Comparison of ENCODE assay signal across 1 cellular context in the genomic region with DNA sequence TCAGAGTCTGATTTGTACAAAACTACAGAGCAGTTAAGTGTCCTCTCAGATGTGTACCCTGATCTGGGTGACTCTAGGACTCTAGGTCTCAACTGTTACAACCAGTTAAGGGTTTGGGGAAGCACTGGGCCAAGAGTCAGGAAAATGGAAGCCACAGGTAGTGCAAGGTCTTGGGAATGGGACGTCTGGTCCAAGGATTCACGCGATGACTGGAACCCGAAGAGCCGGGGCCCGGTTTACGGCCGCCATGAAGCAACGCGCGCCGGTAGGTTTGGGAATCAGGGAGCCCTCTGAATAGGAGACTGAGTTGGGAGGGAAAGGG.
TF ChIP-seq lines count a peak whose summit lies in the region.

No MANE protein-coding gene starts in this region.

TF ChIP-seq in HEK293, 187 proteins besides CTCF, POLR2A, EP300 and RAD21 (continued from another document):
- TF ChIP-seq, protein P1, sequence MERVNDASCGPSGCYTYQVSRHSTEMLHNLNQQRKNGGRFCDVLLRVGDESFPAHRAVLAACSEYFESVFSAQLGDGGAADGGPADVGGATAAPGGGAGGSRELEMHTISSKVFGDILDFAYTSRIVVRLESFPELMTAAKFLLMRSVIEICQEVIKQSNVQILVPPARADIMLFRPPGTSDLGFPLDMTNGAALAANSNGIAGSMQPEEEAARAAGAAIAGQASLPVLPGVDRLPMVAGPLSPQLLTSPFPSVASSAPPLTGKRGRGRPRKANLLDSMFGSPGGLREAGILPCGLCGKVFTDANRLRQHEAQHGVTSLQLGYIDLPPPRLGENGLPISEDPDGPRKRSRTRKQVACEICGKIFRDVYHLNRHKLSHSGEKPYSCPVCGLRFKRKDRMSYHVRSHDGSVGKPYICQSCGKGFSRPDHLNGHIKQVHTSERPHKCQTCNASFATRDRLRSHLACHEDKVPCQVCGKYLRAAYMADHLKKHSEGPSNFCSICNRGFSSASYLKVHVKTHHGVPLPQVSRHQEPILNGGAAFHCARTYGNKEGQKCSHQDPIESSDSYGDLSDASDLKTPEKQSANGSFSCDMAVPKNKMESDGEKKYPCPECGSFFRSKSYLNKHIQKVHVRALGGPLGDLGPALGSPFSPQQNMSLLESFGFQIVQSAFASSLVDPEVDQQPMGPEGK (tag by site-specific recombination; IDR thresholded peaks at IDR 0.05) = 0 out of 2 replicates have a peak, but pooled peaks have one; percentile 7
